Comparison of ENCODE assay signal across 33 cellular contexts in genomic region chr1:94120983-94121382, GRCh38. TPM values are rescaled to one million over a fixed set of nuclear protein-coding genes. Genes with fewer than 3 reads are reported as not detected.
A peak's percentile ranks its signal among the peaks of the same experiment; 100 is the strongest.
DNase-seq lines count a peak whose midpoint lies in the region; ATAC-seq and TF ChIP-seq lines count a peak whose summit lies in the region.
"Had no signal": no experiment of that assay in that cellular context is flagged by ENCODE, and none has a peak within 500 bp of the region (broad histone marks: within the 10 kb centered on the region; RNA-seq: fewer than 3 reads in every experiment).

Gene ABCA4, minus strand, starts transcription at chr1:94121148. Its CDS starts 103 bp downstream, at chr1:94121045.

- in situ Hi-C loops in HAP-1 (cut with MboI; ENCODE audit: low sequenced_read_pairs), result no loop called here
- in situ Hi-C loops in Panc1 (cut with HindIII; ENCODE audit: low pct_unique_long_range_greater_than_20kb, low sequenced_read_pairs), result no loop called here
- in situ Hi-C loops in ACHN (cut with HindIII; ENCODE audit: low pct_ligation_motif_present, low pct_unique_long_range_greater_than_20kb, low sequenced_read_pairs), result no loop called here
- in situ Hi-C loops in gastrocnemius medialis (cut with MboI; ENCODE audit: low sequenced_read_pairs in 4 of 4), result no loop called here

- H3K36me3 ChIP-seq in HAP-1 (replicated peaks), result no peaks in the 10 kb centered on the region
- no peaks in the 10 kb centered on the region for H3K36me3 ChIP-seq in Panc1 (ENCODE audit: control insufficient read depth, insufficient read depth, low read length)
- H3K36me3 ChIP-seq in hepatocyte (replicated peaks; ENCODE audit: insufficient read depth, low read depth), result no peaks in the 10 kb centered on the region
- H3K36me3 ChIP-seq in gastrocnemius medialis, result no peaks in the 10 kb centered on the region
- H3K36me3 ChIP-seq: BLaER1, left ventricle myocardium inferior, pancreas, spleen, stomach, thyroid gland had no signal

- no peak for TF ChIP-seq POLR2A in gastrocnemius medialis (IDR thresholded peaks at IDR 0.05)

- no peaks in the 10 kb centered on the region for H3K9me2 ChIP-seq in hepatocyte (replicated peaks; ENCODE audit: insufficient read depth)

- H3K27me3 ChIP-seq in HAP-1 (ENCODE audit: low read depth) (no peaks in the 10 kb centered on the region), Panc1 (ENCODE audit: control insufficient read depth, insufficient read depth, low read length) (no peaks in the 10 kb centered on the region), hepatocyte (no peaks in the 10 kb centered on the region), gastrocnemius medialis (no peaks in the 10 kb centered on the region)
- H3K27me3 ChIP-seq: BLaER1, pancreas, thyroid gland had no signal

- H3K9me3 ChIP-seq in HAP-1 (no peaks in the 10 kb centered on the region), Panc1 (ENCODE audit: control insufficient read depth, insufficient read depth, low read depth, low read length) (no peaks in the 10 kb centered on the region), hepatocyte (ENCODE audit: low read depth) (no peaks in the 10 kb centered on the region), gastrocnemius medialis (no peaks in the 10 kb centered on the region)
- H3K9me3 ChIP-seq: BLaER1, left ventricle myocardium inferior, pancreas, spleen, stomach, thyroid gland had no signal

- no peaks in the 10 kb centered on the region for H3K9me3 Mint-ChIP-seq in osteocyte (ENCODE audit: unreplicated experiment)
- H3K9me3 Mint-ChIP-seq: activated CD4-positive, alpha-beta T cell treated with anti-CD3 and anti-CD28 coated beads, Interleukin-2, amount 10 ng/mL, durations not matched to agents 24 days and 14 days; activated naive CD8-positive, alpha-beta T cell treated with anti-CD3 and anti-CD28 coated beads for 36 hours; natural killer cell had no signal

- peak within 1 kb of the TSS; percentile 32 for H2AFZ ChIP-seq in hepatocyte

- DNase-seq in HAP-1 (ENCODE audit: low spot score in 2 of 2), result peak; percentile 20 to 29
- DNase-seq in Panc1 (ENCODE audit: low read depth, low spot score), result no peak
- no peak for DNase-seq in hepatocyte (ENCODE audit: low spot score)
- DNase-seq in osteocyte (ENCODE audit: extremely low spot score, unreplicated experiment), result no peak
- no peak for DNase-seq in GM19238 (ENCODE audit: insufficient read length, low spot score)
- DNase-seq in ACHN, result no peak
- DNase-seq in DMS114 treated with DMSO at 0.1 percent for 48 hours (lab: John Stamatoyannopoulos, UW; ENCODE audit: unreplicated experiment), result no peak
- DNase-seq in gastrocnemius medialis, result no peak
- DNase-seq: activated CD4-positive, alpha-beta T cell treated with anti-CD3 and anti-CD28 coated beads, Interleukin-2, amount 10 ng/mL, durations not matched to agents 24 days and 14 days; activated effector memory CD4-positive, alpha-beta T cell treated with anti-CD3 and anti-CD28 coated beads, Interleukin-2, amount 50 U/mL, for 16 hours; activated naive CD8-positive, alpha-beta T cell treated with anti-CD3 and anti-CD28 coated beads for 36 hours; activated T-cell treated with anti-CD3 and anti-CD28 coated beads, Interleukin-2, amount 50 U/mL, for 1 hour; anterior cingulate cortex; DMS79; effector CD8-positive, alpha-beta T cell; left ventricle myocardium inferior; natural killer cell; NCI-H1417 treated with DMSO at 0.1 percent for 48 hours; NCI-H2081; NCI-H2227 treated with DMSO at 0.1 percent for 48 hours; NCI-H69; pancreas; SHP77 treated with DMSO at 0.1 percent for 48 hours; stimulated activated CD4-positive, alpha-beta T cell treated with anti-CD3 and anti-CD28 coated beads, Interleukin-2, amount 100 ng/mL, for 24 hours; stomach; SW 1271; thyroid gland had no signal

- H3K4me3 Mint-ChIP-seq in osteocyte (ENCODE audit: unreplicated experiment), result no peak within 1 kb of the TSS
- H3K4me3 Mint-ChIP-seq: activated CD4-positive, alpha-beta T cell treated with anti-CD3 and anti-CD28 coated beads, Interleukin-2, amount 10 ng/mL, durations not matched to agents 24 days and 14 days; activated naive CD8-positive, alpha-beta T cell treated with anti-CD3 and anti-CD28 coated beads for 36 hours; natural killer cell had no signal

- no peak within 1 kb of the TSS for H3K4me2 ChIP-seq in hepatocyte
- H3K4me2 ChIP-seq: BLaER1 had no signal

- H3K36me3 Mint-ChIP-seq in osteocyte (ENCODE audit: unreplicated experiment), result peaks cover 2% of the 10 kb centered on the region
- H3K36me3 Mint-ChIP-seq: activated naive CD8-positive, alpha-beta T cell treated with anti-CD3 and anti-CD28 coated beads for 36 hours; natural killer cell had no signal

- no peaks in the 10 kb centered on the region for H3K27me3 Mint-ChIP-seq in osteocyte (ENCODE audit: unreplicated experiment)
- H3K27me3 Mint-ChIP-seq: activated CD4-positive, alpha-beta T cell treated with anti-CD3 and anti-CD28 coated beads, Interleukin-2, amount 10 ng/mL, durations not matched to agents 24 days and 14 days; activated naive CD8-positive, alpha-beta T cell treated with anti-CD3 and anti-CD28 coated beads for 36 hours had no signal

- POLR2A ChIA-PET in Panc1 (lab: Charles Lee), result no interaction called here

- H3K79me2 ChIP-seq in hepatocyte, result no peaks in the 10 kb centered on the region

- H3K27ac ChIP-seq in Panc1 (ENCODE audit: low read length) (peak within 1 kb of the TSS; percentile 12; the same call in 1 of the 2 replicates), hepatocyte (peak within 1 kb of the TSS; percentile 43), gastrocnemius medialis (no peak within 1 kb of the TSS)
- H3K27ac ChIP-seq: BLaER1, left ventricle myocardium inferior, pancreas, spleen, stomach had no signal

- TF ChIP-seq CTCF in Panc1 (IDR thresholded peaks at IDR 0.05), result no peak
- no peak for TF ChIP-seq CTCF in hepatocyte (IDR thresholded peaks at IDR 0.05; ENCODE audit: poor library complexity)
- no peak for TF ChIP-seq CTCF in osteocyte (IDR thresholded peaks at IDR 0.05)
- TF ChIP-seq CTCF in gastrocnemius medialis (IDR thresholded peaks at IDR 0.05 in 4 of 5, conservative IDR thresholded peaks at IDR 0.05 in 1 of 5), result no peak

- no peak within 1 kb of the TSS for H3K4me3 ChIP-seq in HAP-1
- no peak within 1 kb of the TSS for H3K4me3 ChIP-seq in Panc1 (ENCODE audit: low read depth in 2 of 2, low read length in 2 of 2)
- H3K4me3 ChIP-seq in hepatocyte, result no peak within 1 kb of the TSS
- no peak within 1 kb of the TSS for H3K4me3 ChIP-seq in gastrocnemius medialis
- H3K4me3 ChIP-seq: BLaER1, left ventricle myocardium inferior, pancreas, spleen, stomach, thyroid gland had no signal

- intact Hi-C loops in Panc1 (cut with micrococcal nuclease; ENCODE audit: unreplicated experiment), result no loop called here
- intact Hi-C loops in gastrocnemius medialis (cut with DNase I; ENCODE audit: low total_unique reads), result no loop called here

- ATAC-seq in Panc1 (no peak), gastrocnemius medialis (no peak)
- ATAC-seq: HCT116, natural killer cell, pancreas had no signal

- H3K27ac Mint-ChIP-seq in osteocyte (ENCODE audit: unreplicated experiment), result peak within 1 kb of the TSS; percentile 52
- H3K27ac Mint-ChIP-seq: activated CD4-positive, alpha-beta T cell treated with anti-CD3 and anti-CD28 coated beads, Interleukin-2, amount 10 ng/mL, durations not matched to agents 24 days and 14 days; activated naive CD8-positive, alpha-beta T cell treated with anti-CD3 and anti-CD28 coated beads for 36 hours; natural killer cell had no signal

- CTCF ChIA-PET in Panc1 (lab: Charles Lee), result no interaction called here

- BruUV-seq in Panc1 (replicated peaks; lab: Mats Ljungman, UMichigan), result no TSS peak

- WGBS in hepatocyte (ENCODE audit: low lambda C conversion rate, missing lambda C conversion rate), result 57% methylated on average over 9 of the region's 9 CpGs

- H3K4me1 ChIP-seq in HAP-1 (peaks cover 11% of the 10 kb centered on the region), Panc1 (ENCODE audit: control insufficient read depth, insufficient read depth, low read length) (no peaks in the 10 kb centered on the region), hepatocyte (ENCODE audit: insufficient read depth) (peaks cover 39% of the 10 kb centered on the region), gastrocnemius medialis (no peaks in the 10 kb centered on the region)
- H3K4me1 ChIP-seq: pancreas, spleen, stomach had no signal

- H3K4me1 Mint-ChIP-seq in osteocyte (ENCODE audit: unreplicated experiment), result peaks cover 49% of the 10 kb centered on the region
- H3K4me1 Mint-ChIP-seq: activated CD4-positive, alpha-beta T cell treated with anti-CD3 and anti-CD28 coated beads, Interleukin-2, amount 10 ng/mL, durations not matched to agents 24 days and 14 days; activated naive CD8-positive, alpha-beta T cell treated with anti-CD3 and anti-CD28 coated beads for 36 hours; natural killer cell had no signal

- no peaks in the 10 kb centered on the region for H4K20me1 ChIP-seq in hepatocyte (ENCODE audit: insufficient read depth, poor library complexity, severe bottlenecking)
- H4K20me1 ChIP-seq: BLaER1 had no signal

RNA-seq across cellular contexts. Expression of gene ABCA4, which starts in this region (rescaled TPM):
- total RNA-seq in Panc1 (2021; ENCODE audit: unreplicated experiment), result 1.5 TPM
- polyA plus RNA-seq in Panc1 (2012; ENCODE audit: insufficient read length), result 3.2 TPM
- total RNA-seq in hepatocyte, result 0.53 and 1.0 TPM in 2 replicates
- polyA plus RNA-seq in hepatocyte, result 1.4 and 2.1 TPM in 2 replicates
- 6.0 and 6.6 TPM in 2 replicates for total RNA-seq in osteocyte
- total RNA-seq in gastrocnemius medialis, result not detected
- total RNA-seq: activated CD8-positive, alpha-beta memory T cell treated with anti-CD3 and anti-CD28 coated beads for 36 hours; activated naive CD8-positive, alpha-beta T cell treated with anti-CD3 and anti-CD28 coated beads for 36 hours; epithelial cell of proximal tubule; mononuclear cell had no signal

Comparison
In these comparisons a context has a peak if more than half of its experiments do, and no peak if none do; other contexts are left out.
1. DNase-seq: peak in HAP-1 (2 of 2); none in Panc1 (single experiment), hepatocyte (single experiment), osteocyte (single experiment), GM19238 (single experiment), ACHN (single experiment), DMS114 treated with DMSO at 0.1 percent for 48 hours (single experiment) and gastrocnemius medialis (0 of 2).
2. H3K27ac ChIP-seq: peak in Panc1 (single experiment) and hepatocyte (single experiment); none in gastrocnemius medialis (0 of 4).